21 cellular contexts compared by ENCODE assay signal in the genomic region with DNA sequence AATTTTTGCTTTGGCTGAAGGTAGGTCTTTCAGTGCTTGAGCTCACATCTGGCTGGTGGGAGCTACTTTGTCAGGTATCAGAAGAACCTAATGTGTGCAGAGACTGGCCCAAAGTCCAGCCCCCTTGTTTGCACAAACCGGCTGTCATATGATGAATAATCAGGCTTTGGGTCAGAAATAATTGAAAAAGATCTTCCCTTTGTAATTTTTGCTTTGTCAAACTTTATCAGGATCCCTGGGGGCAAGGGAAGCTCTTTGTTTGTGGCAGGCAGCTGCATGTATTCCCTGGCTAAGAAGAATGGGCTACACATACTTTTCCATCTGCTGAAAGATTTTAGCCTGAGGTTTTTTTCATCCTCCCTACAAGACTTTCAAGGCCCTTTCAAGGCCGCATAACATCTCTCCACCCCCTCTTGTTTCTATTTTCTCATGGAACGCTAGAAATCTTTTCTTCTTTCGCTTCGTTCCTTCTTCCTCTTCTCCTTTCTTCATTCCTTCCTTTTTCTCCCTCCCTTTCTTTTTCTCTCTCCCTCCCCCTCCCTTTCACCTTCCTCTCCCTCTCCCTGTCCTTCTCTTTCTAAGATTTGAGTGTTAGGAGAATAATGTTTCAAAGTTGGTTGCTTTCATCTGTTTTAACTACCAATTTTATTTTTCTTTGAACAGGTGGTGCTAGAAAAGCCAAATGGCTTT. TPM values are rescaled to one million over a fixed set of nuclear protein-coding genes. Genes with fewer than 3 reads are reported as not detected.
DNase-seq lines count a peak whose midpoint lies in the region; ATAC-seq and TF ChIP-seq lines count a peak whose summit lies in the region.
"Had no signal": no experiment of that assay in that cellular context is flagged by ENCODE, and none has a peak within 500 bp of the region (broad histone marks: within the 10 kb centered on the region; RNA-seq: fewer than 3 reads in every experiment).

No MANE protein-coding gene starts in this region.

- H3K4me3 ChIP-seq in RWPE2 (ENCODE audit: severe bottlenecking), result no peak overlapping the region
- H3K4me3 ChIP-seq in epithelial cell of esophagus (ENCODE audit: low read length), result no peak overlapping the region
- H3K4me3 ChIP-seq: BLaER1, colonic mucosa, SK-N-MC, skin epidermis had no signal

- peaks cover 92% of the 10 kb centered on the region for H3K36me3 ChIP-seq in RWPE2 (ENCODE audit: low read depth)
- H3K36me3 ChIP-seq: BLaER1, colonic mucosa had no signal

- no peaks in the 10 kb centered on the region for H3K27me3 Mint-ChIP-seq in H9 (ENCODE audit: low read depth)
- no peaks in the 10 kb centered on the region for H3K27me3 Mint-ChIP-seq in osteocyte (ENCODE audit: unreplicated experiment)
- peaks cover 5% of the 10 kb centered on the region for H3K27me3 Mint-ChIP-seq in HFFc6 (ENCODE audit: insufficient read depth)

- DNase-seq in H9 (no peak), RWPE2 (ENCODE audit: low spot score) (no peak), epithelial cell of esophagus (ENCODE audit: low read depth) (peak; percentile 62), osteocyte (ENCODE audit: extremely low spot score, unreplicated experiment) (no peak), NCI-H1105 treated with DMSO at 0.1 percent for 48 hours (lab: John Stamatoyannopoulos, UW) (no peak), RKO (ENCODE audit: low spot score) (no peak), HFFc6 (no peak)
- DNase-seq: activated CD4-positive, alpha-beta T cell treated with anti-CD3 and anti-CD28 coated beads for 4 hours; activated naive CD4-positive, alpha-beta T cell treated with Interleukin-2 at 50 U/mL for 16 hours; activated T-cell treated with anti-CD3 and anti-CD28 coated beads, Interleukin-2, amount 50 U/mL, for 72 hours; amniotic stem cell; colonic mucosa; DMS79 treated with DMSO at 0.1 percent for 48 hours; HCEC 1CT; NCI-H1417 treated with DMSO at 0.1 percent for 48 hours; NCI-H524; nucleus accumbens; T-helper 2 cell had no signal

- no peak overlapping the region for H3T11ph ChIP-seq in H9 (ENCODE audit: low read length)

- H3K18ac ChIP-seq in H9 (ENCODE audit: insufficient read length, low read depth, low read length), result no peak overlapping the region

- H3K9me3 Mint-ChIP-seq in H9 (no peaks in the 10 kb centered on the region), osteocyte (ENCODE audit: unreplicated experiment) (no peaks in the 10 kb centered on the region), HFFc6 (no peaks in the 10 kb centered on the region)
- H3K9me3 Mint-ChIP-seq: activated T-cell treated with anti-CD3 and anti-CD28 coated beads, Interleukin-2, amount 50 U/mL, for 72 hours had no signal

- H4K5ac ChIP-seq in H9 (ENCODE audit: insufficient read length, low read depth, low read length), result no peak overlapping the region

- no peaks in the 10 kb centered on the region for H3K23me2 ChIP-seq in H9 (ENCODE audit: insufficient read length, low read depth, low read length, poor library complexity, severe bottlenecking)

- no peaks in the 10 kb centered on the region for H3K4me1 ChIP-seq in H9 (ENCODE audit: insufficient read depth, low read length)
- peaks cover 31% of the 10 kb centered on the region for H3K4me1 ChIP-seq in RWPE2 (ENCODE audit: insufficient read depth, poor library complexity, severe bottlenecking)
- H3K4me1 ChIP-seq: BLaER1 had no signal

- H3K79me1 ChIP-seq in H9 (ENCODE audit: insufficient read depth, low read depth, low read length, poor library complexity, severe bottlenecking), result no peaks in the 10 kb centered on the region

- H2AFZ ChIP-seq in H9 (ENCODE audit: low read length), result no peak overlapping the region

- H3K27me3 ChIP-seq in H9 (ENCODE audit: insufficient read depth, low read length), result no peaks in the 10 kb centered on the region
- H3K27me3 ChIP-seq in RWPE2 (ENCODE audit: insufficient read depth, poor library complexity, severe bottlenecking), result no peaks in the 10 kb centered on the region
- H3K27me3 ChIP-seq: BLaER1, colonic mucosa had no signal

- H3K27ac ChIP-seq in H9 (ENCODE audit: insufficient read length, low read depth, low read length) (no peak overlapping the region), RWPE2 (ENCODE audit: poor library complexity, severe bottlenecking) (peak overlapping the region; percentile 73)
- H3K27ac ChIP-seq: BLaER1, colonic mucosa, SK-N-MC had no signal

- no peak overlapping the region for H2AK5ac ChIP-seq in H9 (ENCODE audit: insufficient read length, low read length)

- no peak overlapping the region for H3K4ac ChIP-seq in H9 (ENCODE audit: low read depth, low read length)

- H3K27ac Mint-ChIP-seq in H9, result peak overlapping the region in 2 of 3 experiments; percentile 2 to 71; a peak in 4 of 7 replicates
- H3K27ac Mint-ChIP-seq in osteocyte (ENCODE audit: unreplicated experiment), result peak overlapping the region; percentile 31
- H3K27ac Mint-ChIP-seq in HFFc6, result no peak overlapping the region
- H3K27ac Mint-ChIP-seq: activated T-cell treated with anti-CD3 and anti-CD28 coated beads, Interleukin-2, amount 50 U/mL, for 72 hours had no signal

- no peak overlapping the region for H3K14ac ChIP-seq in H9 (ENCODE audit: insufficient read depth, low read length)

- H4K8ac ChIP-seq in H9 (replicated peaks; ENCODE audit: insufficient read length, low read depth, low read length), result no peak overlapping the region

- H3K36me3 Mint-ChIP-seq in H9 (ENCODE audit: insufficient read depth in 1 of 3, low read depth in 3 of 3), result peaks cover 2 to 27% (median 19%) of the 10 kb centered on the region in 3 experiments; a peak in 6 of 7 replicates
- H3K36me3 Mint-ChIP-seq in osteocyte (ENCODE audit: unreplicated experiment), result peaks cover 12% of the 10 kb centered on the region
- H3K36me3 Mint-ChIP-seq in HFFc6 (ENCODE audit: low read depth), result peaks cover 13% of the 10 kb centered on the region; the same call in 1 of the 2 replicates

- H3K9ac ChIP-seq in H9 (ENCODE audit: extremely low read depth, insufficient read length, low read length), result no peak overlapping the region
- H3K9ac ChIP-seq: BLaER1 had no signal

- H3K9me3 ChIP-seq in H9 (ENCODE audit: control insufficient read depth, low read depth, low read length) (no peaks in the 10 kb centered on the region), RWPE2 (ENCODE audit: severe bottlenecking) (no peaks in the 10 kb centered on the region)
- H3K9me3 ChIP-seq: BLaER1, colonic mucosa had no signal

- no peak overlapping the region for H3K56ac ChIP-seq in H9 (ENCODE audit: insufficient read length, low read depth, low read length)

- ATAC-seq in RWPE2 (ENCODE audit: low read depth), result no peak
- ATAC-seq: activated T-cell treated with anti-CD3 and anti-CD28 coated beads, Interleukin-2, amount 50 U/mL, for 72 hours had no signal

- no peak overlapping the region for H2BK12ac ChIP-seq in H9 (ENCODE audit: insufficient read length, low read depth, low read length)

- H3K4me1 Mint-ChIP-seq in H9, result peaks cover 7 to 10% of the 10 kb centered on the region in 2 experiments; a peak in 3 of 4 replicates
- H3K4me1 Mint-ChIP-seq in osteocyte (ENCODE audit: unreplicated experiment), result peaks cover 4% of the 10 kb centered on the region
- peaks cover 21% of the 10 kb centered on the region for H3K4me1 Mint-ChIP-seq in HFFc6 (ENCODE audit: low read depth)

- H4K20me1 ChIP-seq in H9 (ENCODE audit: control insufficient read depth, insufficient read depth, insufficient read length), result no peaks in the 10 kb centered on the region
- H4K20me1 ChIP-seq: BLaER1 had no signal

- no peak overlapping the region for H2BK20ac ChIP-seq in H9 (ENCODE audit: low read depth, low read length, poor library complexity, severe bottlenecking)

- no peak overlapping the region for H2BK120ac ChIP-seq in H9 (ENCODE audit: low read depth, low read length, poor library complexity, severe bottlenecking)

- no peak overlapping the region for H3K4me3 Mint-ChIP-seq in H9
- no peak overlapping the region for H3K4me3 Mint-ChIP-seq in osteocyte (ENCODE audit: unreplicated experiment)
- no peak overlapping the region for H3K4me3 Mint-ChIP-seq in HFFc6
- H3K4me3 Mint-ChIP-seq: activated T-cell treated with anti-CD3 and anti-CD28 coated beads, Interleukin-2, amount 50 U/mL, for 72 hours had no signal

- no peak overlapping the region for H2BK5ac ChIP-seq in H9 (ENCODE audit: insufficient read length, low read length)

- TF ChIP-seq CTCF in H9 (conservative IDR thresholded peaks at IDR 0.05) (no peak), RWPE2 (IDR thresholded peaks at IDR 0.05; ENCODE audit: poor library complexity, severe bottlenecking) (no peak), epithelial cell of esophagus (IDR thresholded peaks at IDR 0.05; ENCODE audit: insufficient read depth, low read depth, low read length, missing control alignments) (no peak), osteocyte (IDR thresholded peaks at IDR 0.05) (no peak), HFFc6 (IDR thresholded peaks at IDR 0.05) (no peak)

- no peaks in the 10 kb centered on the region for H3K79me2 ChIP-seq in H9 (ENCODE audit: insufficient read depth, low read length)

- H3K4me2 ChIP-seq in H9 (ENCODE audit: insufficient read depth, insufficient read length, low read length), result no peak overlapping the region
- H3K4me2 ChIP-seq: BLaER1 had no signal

- H4K91ac ChIP-seq in H9 (ENCODE audit: insufficient read length, low read depth, low read length), result no peak overlapping the region

- no peak overlapping the region for H2BK15ac ChIP-seq in H9 (ENCODE audit: low read depth, low read length)

- 100% methylated on average over 1 of the region's 5 CpGs for WGBS in H9 (ENCODE audit: extremely low coverage, insufficient read length, low lambda C conversion rate)

- no peak overlapping the region for H3K23ac ChIP-seq in H9 (ENCODE audit: insufficient read length, low read depth, low read length)

RNA-seq across cellular contexts. Expression of gene TUFT1, which starts 25.5 kb away (rescaled TPM):
- total RNA-seq in H9 (2021) (6.2 and 6.5 TPM in 2 replicates), osteocyte (7.1 and 9.0 TPM in 2 replicates)
- 10 to 100 TPM in 2 of 6 experiments, 1 to 10 TPM in 4; 6.5 to 20.2 (median 7.3) TPM for total RNA-seq in HFFc6 (2021; fragmentation: NEBNext Ultra II Directional; extraction: Animal tissue kit (Norgen Biotek cat#: 25700))

RNA-seq across cellular contexts. Expression of gene SNX27, which starts 46.2 kb away (rescaled TPM):
- 48.9 and 53.3 TPM in 2 replicates for total RNA-seq in H9 (2021)
- 33.9 and 35.5 TPM in 2 replicates for total RNA-seq in osteocyte
- total RNA-seq in HFFc6 (2021; fragmentation: NEBNext Ultra II Directional; extraction: Animal tissue kit (Norgen Biotek cat#: 25700)), result 10 to 100 TPM; 29.2 to 31.8 (median 31.0) TPM

RNA-seq across cellular contexts. Expression of gene CGN, which starts 54.5 kb away (rescaled TPM):
- 29.9 and 30.9 TPM in 2 replicates for total RNA-seq in H9 (2021)
- 0.99 and 1.7 TPM in 2 replicates for total RNA-seq in osteocyte
- total RNA-seq in HFFc6 (2021; fragmentation: NEBNext Ultra II Directional; extraction: Animal tissue kit (Norgen Biotek cat#: 25700)), result under 1 TPM; 0.17 to 0.28 (median 0.21) TPM

Comparison
In these comparisons a context has a peak if more than half of its experiments do, and no peak if none do; other contexts are left out.
1. RNA of gene CGN, which starts 54.5 kb away (total RNA-seq): 29.9 to 30.9 TPM in H9; 0.99 to 1.7 TPM in osteocyte and 0.17 to 0.28 TPM in HFFc6; every median in the first group is over 10 times any median in the second.